In the genomic region with DNA sequence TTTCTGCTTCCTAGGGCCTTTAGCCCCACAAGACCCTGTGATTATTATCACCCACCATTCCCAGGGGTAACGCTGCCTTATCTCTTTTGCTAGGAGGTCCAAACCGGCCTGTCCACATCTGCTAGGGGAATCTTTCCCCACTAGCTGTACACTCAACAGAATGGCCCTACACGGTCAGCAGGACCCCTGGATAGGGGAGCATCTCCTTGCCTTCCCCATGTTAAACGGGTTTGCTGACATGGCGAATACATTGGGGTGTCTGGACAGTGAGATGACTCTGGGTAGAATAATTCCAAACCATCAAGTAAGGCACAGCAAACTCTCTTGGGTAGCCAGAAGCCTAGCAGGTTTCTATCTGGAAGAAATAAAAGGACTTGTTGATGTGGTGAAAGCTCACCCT, we compare ENCODE assay signal across 8 cellular contexts. TPM values are rescaled to one million over a fixed set of nuclear protein-coding genes. Genes with fewer than 3 reads are reported as not detected.
DNase-seq lines count a peak whose midpoint lies in the region; FAIRE-seq lines count a peak whose summit lies in the region.

No MANE protein-coding gene starts in this region.

- H3K4me3 ChIP-seq in iPS-15b (ENCODE audit: low read depth, low read length) (peak overlapping the region; percentile 90), stomach smooth muscle (ENCODE audit: low read length in 2 of 2) (peak overlapping the region; percentile 54 to 84)

- no peak for DNase-seq in activated CD4-positive, alpha-beta T cell treated with anti-CD3 and anti-CD28 coated beads, Interleukin-2, amount 10 ng/mL, durations not matched to agents 7 days and 5 days
- no peak for DNase-seq in activated CD4-positive, alpha-beta T cell treated with anti-CD3 and anti-CD28 coated beads for 48 hours
- no peak for DNase-seq in activated CD4-positive, alpha-beta memory T cell treated with anti-CD3 and anti-CD28 coated beads for 36 hours
- DNase-seq in NCI-H748 (lab: John Stamatoyannopoulos, UW; ENCODE audit: unreplicated experiment) (no peak), frontal cortex (ENCODE audit: low spot score in 2 of 2) (no peak), head of caudate nucleus (no peak)

- H3K27ac ChIP-seq in stomach smooth muscle (ENCODE audit: low read length), result no peak overlapping the region

- peaks cover 2% of the 10 kb centered on the region for H3K36me3 Mint-ChIP-seq in activated CD4-positive, alpha-beta T cell treated with anti-CD3 and anti-CD28 coated beads, Interleukin-2, amount 10 ng/mL, durations not matched to agents 7 days and 5 days (ENCODE audit: low read depth)
- H3K36me3 Mint-ChIP-seq in activated CD4-positive, alpha-beta memory T cell treated with anti-CD3 and anti-CD28 coated beads for 36 hours, result no peaks in the 10 kb centered on the region

- H3K36me3 ChIP-seq in iPS-15b (ENCODE audit: control insufficient read depth, insufficient read depth, low read length) (peaks cover 16% of the 10 kb centered on the region), stomach smooth muscle (ENCODE audit: control insufficient read depth in 2 of 2, insufficient read depth in 2 of 2, low read length in 2 of 2) (no peaks in the 10 kb centered on the region)

- no peaks in the 10 kb centered on the region for H3K27me3 ChIP-seq in iPS-15b (ENCODE audit: control insufficient read depth, insufficient read depth, low read length)
- H3K27me3 ChIP-seq in stomach smooth muscle (ENCODE audit: control insufficient read depth in 1 of 2, insufficient read depth in 2 of 2, low read length in 2 of 2), result no peaks in the 10 kb centered on the region

- H3K9me3 Mint-ChIP-seq in activated CD4-positive, alpha-beta T cell treated with anti-CD3 and anti-CD28 coated beads, Interleukin-2, amount 10 ng/mL, durations not matched to agents 7 days and 5 days, result no peaks in the 10 kb centered on the region
- H3K9me3 Mint-ChIP-seq in activated CD4-positive, alpha-beta memory T cell treated with anti-CD3 and anti-CD28 coated beads for 36 hours, result no peaks in the 10 kb centered on the region

- intact Hi-C loops in activated CD4-positive, alpha-beta memory T cell treated with anti-CD3 and anti-CD28 coated beads for 36 hours (cut with micrococcal nuclease), result loop anchor here (1.0 to 5.0 kb wide), 3 partner anchors 51 to 138 kb away; a partner anchor contains a TSS
- intact Hi-C loops in head of caudate nucleus (cut with DNase I), result no loop called here

- POLR2A ChIA-PET in activated CD4-positive, alpha-beta T cell treated with anti-CD3 and anti-CD28 coated beads, Interleukin-2, amount 10 ng/mL, durations not matched to agents 7 days and 5 days (lab: Charles Lee), result interaction anchor here (0.6 kb wide), 1 partner anchor 125 kb away, joined by 5 read pairs; no protein-coding TSS in a partner anchor
- POLR2A ChIA-PET in activated CD4-positive, alpha-beta memory T cell treated with anti-CD3 and anti-CD28 coated beads for 36 hours (lab: Charles Lee), result no interaction called here

- H3K4me1 Mint-ChIP-seq in activated CD4-positive, alpha-beta T cell treated with anti-CD3 and anti-CD28 coated beads, Interleukin-2, amount 10 ng/mL, durations not matched to agents 7 days and 5 days, result peaks cover 29% of the 10 kb centered on the region
- peaks cover 13% of the 10 kb centered on the region for H3K4me1 Mint-ChIP-seq in activated CD4-positive, alpha-beta memory T cell treated with anti-CD3 and anti-CD28 coated beads for 36 hours (ENCODE audit: low read depth)

- no peaks in the 10 kb centered on the region for H3K27me3 Mint-ChIP-seq in activated CD4-positive, alpha-beta T cell treated with anti-CD3 and anti-CD28 coated beads, Interleukin-2, amount 10 ng/mL, durations not matched to agents 7 days and 5 days
- H3K27me3 Mint-ChIP-seq in activated CD4-positive, alpha-beta memory T cell treated with anti-CD3 and anti-CD28 coated beads for 36 hours, result no peaks in the 10 kb centered on the region

- no peak for FAIRE-seq in frontal cortex (lab: Jason Lieb, UNC)

- peak overlapping the region; percentile 97 for H3K4me3 Mint-ChIP-seq in activated CD4-positive, alpha-beta T cell treated with anti-CD3 and anti-CD28 coated beads, Interleukin-2, amount 10 ng/mL, durations not matched to agents 7 days and 5 days
- peak overlapping the region; percentile 97 for H3K4me3 Mint-ChIP-seq in activated CD4-positive, alpha-beta memory T cell treated with anti-CD3 and anti-CD28 coated beads for 36 hours

- no peaks in the 10 kb centered on the region for H3K9me3 ChIP-seq in iPS-15b (ENCODE audit: control insufficient read depth, insufficient read depth, low read length)
- no peaks in the 10 kb centered on the region for H3K9me3 ChIP-seq in stomach smooth muscle (ENCODE audit: control insufficient read depth in 2 of 2, low read length in 2 of 2)

- H3K4me1 ChIP-seq in iPS-15b (ENCODE audit: control insufficient read depth, insufficient read depth, low read length), result peaks cover 7% of the 10 kb centered on the region
- peaks cover 15% of the 10 kb centered on the region for H3K4me1 ChIP-seq in stomach smooth muscle (ENCODE audit: control insufficient read depth, insufficient read depth, low read length)

- H3K27ac Mint-ChIP-seq in activated CD4-positive, alpha-beta T cell treated with anti-CD3 and anti-CD28 coated beads, Interleukin-2, amount 10 ng/mL, durations not matched to agents 7 days and 5 days, result peak overlapping the region; percentile 95
- H3K27ac Mint-ChIP-seq in activated CD4-positive, alpha-beta memory T cell treated with anti-CD3 and anti-CD28 coated beads for 36 hours, result peak overlapping the region; percentile 72

- CTCF ChIA-PET in activated CD4-positive, alpha-beta T cell treated with anti-CD3 and anti-CD28 coated beads, Interleukin-2, amount 10 ng/mL, durations not matched to agents 7 days and 5 days (lab: Charles Lee), result interaction anchor here (0.6 to 2.1 kb wide), 7 partner anchors 10 to 253 kb away, joined by 3 to 8 read pairs (median 4); no protein-coding TSS in a partner anchor
- CTCF ChIA-PET in activated CD4-positive, alpha-beta memory T cell treated with anti-CD3 and anti-CD28 coated beads for 36 hours (lab: Charles Lee), result interaction anchor here (2.6 to 3.1 kb wide), 2 partner anchors 17 to 53 kb away, joined by 10 to 14 read pairs; a partner anchor contains a TSS

- H3K9ac ChIP-seq in iPS-15b (ENCODE audit: low read depth, low read length) (peak overlapping the region; percentile 4), stomach smooth muscle (ENCODE audit: low read length in 2 of 2) (no peak overlapping the region)

RNA-seq across cellular contexts. Expression of a gene that starts 0.7 kb away (rescaled TPM):
- 10 to 100 TPM; 30.9 to 31.0 TPM for total RNA-seq in activated CD4-positive, alpha-beta T cell treated with anti-CD3 and anti-CD28 coated beads, Interleukin-2, amount 10 ng/mL, durations not matched to agents 7 days and 5 days
- total RNA-seq in activated CD4-positive, alpha-beta memory T cell treated with anti-CD3 and anti-CD28 coated beads for 36 hours, result 10 to 100 TPM; 22.7 to 25.3 TPM
- total RNA-seq in frontal cortex, result 2.0 TPM

RNA-seq across cellular contexts. Expression of a gene that starts 14.0 kb away (rescaled TPM):
- total RNA-seq in activated CD4-positive, alpha-beta T cell treated with anti-CD3 and anti-CD28 coated beads, Interleukin-2, amount 10 ng/mL, durations not matched to agents 7 days and 5 days, result not detected
- under 1 TPM; 0.39 to 0.43 TPM for total RNA-seq in activated CD4-positive, alpha-beta memory T cell treated with anti-CD3 and anti-CD28 coated beads for 36 hours
- 180 TPM for total RNA-seq in frontal cortex

RNA-seq across cellular contexts. Expression of a gene that starts 41.9 kb away (rescaled TPM):
- total RNA-seq in activated CD4-positive, alpha-beta T cell treated with anti-CD3 and anti-CD28 coated beads, Interleukin-2, amount 10 ng/mL, durations not matched to agents 7 days and 5 days, result 100 to 1,000 TPM; 249 to 256 TPM
- total RNA-seq in activated CD4-positive, alpha-beta memory T cell treated with anti-CD3 and anti-CD28 coated beads for 36 hours, result 10 to 100 TPM; 85.6 to 86.4 TPM
- 1.6 TPM for total RNA-seq in frontal cortex

RNA-seq across cellular contexts. Expression of a gene that starts 48.0 kb away (rescaled TPM):
- total RNA-seq in activated CD4-positive, alpha-beta T cell treated with anti-CD3 and anti-CD28 coated beads, Interleukin-2, amount 10 ng/mL, durations not matched to agents 7 days and 5 days, result 1 to 10 TPM; 4.1 to 5.2 TPM
- under 1 TPM; 0.39 to 0.93 TPM for total RNA-seq in activated CD4-positive, alpha-beta memory T cell treated with anti-CD3 and anti-CD28 coated beads for 36 hours
- total RNA-seq in frontal cortex, result 0.41 TPM

RNA-seq across cellular contexts. Expression of a gene that starts 52.6 kb away (rescaled TPM):
- total RNA-seq in activated CD4-positive, alpha-beta T cell treated with anti-CD3 and anti-CD28 coated beads, Interleukin-2, amount 10 ng/mL, durations not matched to agents 7 days and 5 days, result under 1 TPM; 0.46 to 0.60 TPM
- total RNA-seq in activated CD4-positive, alpha-beta memory T cell treated with anti-CD3 and anti-CD28 coated beads for 36 hours, result 1 to 10 TPM; 1.0 to 1.2 TPM
- 14.3 TPM for total RNA-seq in frontal cortex

Comparison
In these comparisons a context has a peak if more than half of its experiments do, and no peak if none do; other contexts are left out.
1. RNA of a gene that starts 14.0 kb away (total RNA-seq): 180 TPM in frontal cortex (single experiment); 0.39 to 0.43 TPM in activated CD4-positive, alpha-beta memory T cell treated with anti-CD3 and anti-CD28 coated beads for 36 hours and not detected in activated CD4-positive, alpha-beta T cell treated with anti-CD3 and anti-CD28 coated beads, Interleukin-2, amount 10 ng/mL, durations not matched to agents 7 days and 5 days; every median in the first group is over 100 times any median in the second.
2. RNA of a gene that starts 41.9 kb away (total RNA-seq): 249 to 256 TPM in activated CD4-positive, alpha-beta T cell treated with anti-CD3 and anti-CD28 coated beads, Interleukin-2, amount 10 ng/mL, durations not matched to agents 7 days and 5 days and 85.6 to 86.4 TPM in activated CD4-positive, alpha-beta memory T cell treated with anti-CD3 and anti-CD28 coated beads for 36 hours; 1.6 TPM in frontal cortex (single experiment); every median in the first group is over 10 times any median in the second.